10 cellular contexts compared by ENCODE assay signal in genomic region chr17:142102-142661, GRCh38. TPM values are rescaled to one million over a fixed set of nuclear protein-coding genes. Genes with fewer than 3 reads are reported as not detected.
DNase-seq lines count a peak whose midpoint lies in the region; ATAC-seq and TF ChIP-seq lines count a peak whose summit lies in the region.
"Had no signal": no experiment of that assay in that cellular context is flagged by ENCODE, and none has a peak within 500 bp of the region (broad histone marks: within the 10 kb centered on the region; RNA-seq: fewer than 3 reads in every experiment).

No MANE protein-coding gene starts in this region.

- H3K9me3 ChIP-seq in spleen = no peaks in the 10 kb centered on the region

- H3K27me3 ChIP-seq in dorsolateral prefrontal cortex (no peaks in the 10 kb centered on the region), spleen (replicated peaks in 1 of 7) (peaks cover 0 to 5% (median 0%) of the 10 kb centered on the region in 7 donors)

- ATAC-seq in HG03280 (IDR thresholded peaks at IDR 0.05; ENCODE audit: unreplicated experiment) (no peak), HG02852 (IDR thresholded peaks at IDR 0.05; ENCODE audit: unreplicated experiment) (no peak)

- peaks cover 0 to 15% (median 10%) of the 10 kb centered on the region in 6 donors for H3K4me1 ChIP-seq in spleen

- intact Hi-C loops in dorsolateral prefrontal cortex (cut with DNase I) (loop anchor here in 1 of 2 donors (2.0 kb wide), 1 partner anchor 245 kb away; no protein-coding TSS in a partner anchor), spleen (cut with DNase I; ENCODE audit: low total_unique reads) (no loop called here)

- DNase-seq in NCI-H1417 (lab: John Stamatoyannopoulos, UW) = peak in 2 of 3 experiments; percentile 4 to 47
- DNase-seq in NCI-H1417 treated with DMSO at 0.1 percent for 48 hours (lab: John Stamatoyannopoulos, UW) = no peak
- DNase-seq in RKO (ENCODE audit: low spot score) = peak; percentile 20
- peak; percentile 2 to 39 (median 22) for DNase-seq in dorsolateral prefrontal cortex
- DNase-seq in spleen = peak; percentile 61
- DNase-seq in GM19238 (ENCODE audit: insufficient read length, low spot score) = no peak
- DNase-seq: ACHN had no signal

- no peak overlapping the region for H3K4me3 ChIP-seq in dorsolateral prefrontal cortex
- H3K4me3 ChIP-seq in spleen = no peak overlapping the region

- H3K27ac ChIP-seq in dorsolateral prefrontal cortex (no peak overlapping the region), spleen (no peak overlapping the region)

- no peak for TF ChIP-seq POLR2A in spleen (IDR thresholded peaks at IDR 0.05)

- 92 to 96% (median 93%) methylated on average over 23 of the region's 23 CpGs for WGBS in spleen, 5 donors

- no peak for TF ChIP-seq CTCF in dorsolateral prefrontal cortex (IDR thresholded peaks at IDR 0.05 in 54 of 56, conservative IDR thresholded peaks at IDR 0.05 in 2 of 56; ENCODE audit: low read depth in 1 of 56, partially characterized antibody in 56 of 56)
- TF ChIP-seq CTCF in spleen (IDR thresholded peaks at IDR 0.05 in 8 of 11, conservative IDR thresholded peaks at IDR 0.05 in 3 of 11) = no peak

- H3K36me3 ChIP-seq in spleen = peaks cover 0 to 12% (median 0%) of the 10 kb centered on the region in 6 donors

RNA-seq across cellular contexts. Expression of gene SCGB1C2, which starts 4.8 kb away (rescaled TPM):
- total RNA-seq in dorsolateral prefrontal cortex (not detected), spleen (not detected)
- polyA plus RNA-seq in spleen = not detected
- total RNA-seq: kidney epithelial cell had no signal

RNA-seq across cellular contexts. Expression of gene DOC2B, which starts 39.3 kb away (rescaled TPM):
- total RNA-seq in dorsolateral prefrontal cortex (10 to 100 TPM in 119 of 120 experiments, 1 to 10 TPM in 1; 5.6 to 56.3 (median 27.1) TPM), spleen (10 to 100 TPM in 3 of 7 donors, 1 to 10 TPM in 4; 3.0 to 17.0 (median 7.5) TPM)
- polyA plus RNA-seq in spleen = 1 to 10 TPM in 2 of 3 donors, under 1 TPM in 1; 0.91 to 3.1 (median 1.1) TPM

Comparison
In these comparisons a context has a peak if more than half of its experiments do, and no peak if none do; other contexts are left out.
1. DNase-seq: peak in NCI-H1417 (2 of 3), RKO (single experiment), dorsolateral prefrontal cortex (10 of 10) and spleen (single experiment); none in NCI-H1417 treated with DMSO at 0.1 percent for 48 hours (single experiment) and GM19238 (single experiment).